ENCODE assay signal across 14 cellular contexts in genomic region chr16:85057948-85058347, GRCh38. TPM values are rescaled to one million over a fixed set of nuclear protein-coding genes. Genes with fewer than 3 reads are reported as not detected.
DNase-seq lines count a peak whose midpoint lies in the region; ATAC-seq and TF ChIP-seq lines count a peak whose summit lies in the region.
"Had no signal": no experiment of that assay in that cellular context is flagged by ENCODE, and none has a peak within 500 bp of the region (broad histone marks: within the 10 kb centered on the region; RNA-seq: fewer than 3 reads in every experiment).

No MANE protein-coding gene starts in this region.

- H3K4me3 Mint-ChIP-seq in activated CD4-positive, alpha-beta T cell treated with anti-CD3 and anti-CD28 coated beads for 36 hours = no peak overlapping the region
- H3K4me3 Mint-ChIP-seq in brain = no peak overlapping the region
- H3K4me3 Mint-ChIP-seq in naive thymus-derived CD8-positive, alpha-beta T cell = peak overlapping the region in 8 of 10 donors; percentile 31 to 82 (median 66)
- H3K4me3 Mint-ChIP-seq: T-helper 1 cell treated with Interleukin-12 subunit alpha and Interleukin-12 subunit beta and Interleukin-4 antibody, amounts not matched to agents 30 μg/mL and 1 μg/mL, for 36 hours had no signal

- ATAC-seq in activated CD4-positive, alpha-beta T cell treated with anti-CD3 and anti-CD28 coated beads for 36 hours = no peak
- no peak for ATAC-seq in naive thymus-derived CD8-positive, alpha-beta T cell

- no peak for TF ChIP-seq CTCF in brain (conservative IDR thresholded peaks at IDR 0.05)

- CTCF ChIA-PET in activated CD4-positive, alpha-beta T cell treated with anti-CD3 and anti-CD28 coated beads for 36 hours (lab: Charles Lee) = interaction anchor here (0.7 to 3.5 kb wide), 3 partner anchors 29 to 57 kb away, joined by 3 to 11 read pairs (median 7); partner anchors contain the start of gene KIAA0513

- H3K27ac Mint-ChIP-seq in activated CD4-positive, alpha-beta T cell treated with anti-CD3 and anti-CD28 coated beads for 36 hours = peak overlapping the region; percentile 75
- peak overlapping the region in 4 of 5 experiments; percentile 31 to 94 (median 80) for H3K27ac Mint-ChIP-seq in brain
- peak overlapping the region; percentile 92 to 99 (median 96) for H3K27ac Mint-ChIP-seq in naive thymus-derived CD8-positive, alpha-beta T cell
- H3K27ac Mint-ChIP-seq: T-helper 1 cell treated with Interleukin-12 subunit alpha and Interleukin-12 subunit beta and Interleukin-4 antibody, amounts not matched to agents 30 μg/mL and 1 μg/mL, for 36 hours had no signal

- intact Hi-C loops in activated CD4-positive, alpha-beta T cell treated with anti-CD3 and anti-CD28 coated beads for 36 hours (cut with DNase I, micrococcal nuclease) = loop anchor here in 1 of 2 experiments (2.0 to 5.0 kb wide), 2 partner anchors 29 to 46 kb away; partner anchors contain the start of gene ZDHHC7

- H3K4me1 Mint-ChIP-seq in activated CD4-positive, alpha-beta T cell treated with anti-CD3 and anti-CD28 coated beads for 36 hours = peaks cover 61% of the 10 kb centered on the region
- H3K4me1 Mint-ChIP-seq in brain = peaks cover 44% of the 10 kb centered on the region
- H3K4me1 Mint-ChIP-seq in naive thymus-derived CD8-positive, alpha-beta T cell = peaks cover 33 to 86% (median 60%) of the 10 kb centered on the region in 4 donors

- no peaks in the 10 kb centered on the region for H3K36me3 Mint-ChIP-seq in activated CD4-positive, alpha-beta T cell treated with anti-CD3 and anti-CD28 coated beads for 36 hours (ENCODE audit: low read depth)
- H3K36me3 Mint-ChIP-seq in brain = peaks cover 23% of the 10 kb centered on the region
- H3K36me3 Mint-ChIP-seq in naive thymus-derived CD8-positive, alpha-beta T cell = no peaks in the 10 kb centered on the region

- no peaks in the 10 kb centered on the region for H3K9me3 Mint-ChIP-seq in activated CD4-positive, alpha-beta T cell treated with anti-CD3 and anti-CD28 coated beads for 36 hours (ENCODE audit: low read depth)
- H3K9me3 Mint-ChIP-seq in brain = no peaks in the 10 kb centered on the region
- no peaks in the 10 kb centered on the region for H3K9me3 Mint-ChIP-seq in naive thymus-derived CD8-positive, alpha-beta T cell
- H3K9me3 Mint-ChIP-seq: T-helper 1 cell treated with Interleukin-12 subunit alpha and Interleukin-12 subunit beta and Interleukin-4 antibody, amounts not matched to agents 30 μg/mL and 1 μg/mL, for 36 hours had no signal

- DNase-seq in activated CD4-positive, alpha-beta T cell treated with anti-CD3 and anti-CD28 coated beads for 36 hours = no peak
- DNase-seq in activated CD4-positive, alpha-beta T cell treated with anti-CD3 and anti-CD28 coated beads, Interleukin-2, amount 50 U/mL, for 48 hours = no peak
- DNase-seq in NCI-H2029 treated with DMSO at 0.1 percent for 48 hours (lab: John Stamatoyannopoulos, UW) (peak; percentile 24), NCI-H2196 (lab: John Stamatoyannopoulos, UW; ENCODE audit: unreplicated experiment) (no peak), H4 (ENCODE audit: low spot score) (no peak), KG1 (lab: John Stamatoyannopoulos, UW) (no peak)
- DNase-seq in naive thymus-derived CD8-positive, alpha-beta T cell = no peak
- DNase-seq: activated gamma-delta T cell treated with Interleukin-2 at 50 U/mL for 16 hours, NCI-H1694, upper lobe of left lung had no signal

- POLR2A ChIA-PET in activated CD4-positive, alpha-beta T cell treated with anti-CD3 and anti-CD28 coated beads for 36 hours (lab: Charles Lee) = no interaction called here
- POLR2A ChIA-PET in naive thymus-derived CD8-positive, alpha-beta T cell (lab: Charles Lee) = interaction anchor here (0.6 to 0.7 kb wide), 2 partner anchors 29 to 732 kb away, joined by 4 read pairs; no protein-coding TSS in a partner anchor

- H3K27me3 Mint-ChIP-seq in activated CD4-positive, alpha-beta T cell treated with anti-CD3 and anti-CD28 coated beads for 36 hours = no peaks in the 10 kb centered on the region
- peaks cover 4% of the 10 kb centered on the region for H3K27me3 Mint-ChIP-seq in brain
- H3K27me3 Mint-ChIP-seq in naive thymus-derived CD8-positive, alpha-beta T cell = peaks cover 0 to 1% (median 0%) of the 10 kb centered on the region in 5 donors

RNA-seq across cellular contexts. Expression of gene KIAA0513, which starts 30.4 kb away (rescaled TPM):
- 10 to 100 TPM in 1 of 2 experiments, 1 to 10 TPM in 1; 9.6 to 10.4 TPM for total RNA-seq in activated CD4-positive, alpha-beta T cell treated with anti-CD3 and anti-CD28 coated beads for 36 hours
- polyA plus RNA-seq in brain (ENCODE audit: insufficient read depth, low read depth, low replicate concordance) = 18.2 TPM
- 10 to 100 TPM; 13.0 to 15.1 TPM for total RNA-seq in naive thymus-derived CD8-positive, alpha-beta T cell
- polyA plus RNA-seq in naive thymus-derived CD8-positive, alpha-beta T cell = 10 to 100 TPM in 1 of 3 donors, 1 to 10 TPM in 2; 4.5 to 12.1 (median 7.8) TPM
- total RNA-seq in H4 (2014; rRNA removed; shearing (Covaris generic)) = 2.5 and 2.9 TPM in 2 replicates

RNA-seq across cellular contexts. Expression of gene ZDHHC7, which starts 46.6 kb away (rescaled TPM):
- total RNA-seq in activated CD4-positive, alpha-beta T cell treated with anti-CD3 and anti-CD28 coated beads for 36 hours = 10 to 100 TPM; 25.1 to 27.8 TPM
- 18.0 TPM for polyA plus RNA-seq in brain (ENCODE audit: insufficient read depth, low read depth, low replicate concordance)
- total RNA-seq in naive thymus-derived CD8-positive, alpha-beta T cell = 10 to 100 TPM; 29.0 to 32.5 TPM
- 10 to 100 TPM; 28.8 to 45.3 (median 37.7) TPM for polyA plus RNA-seq in naive thymus-derived CD8-positive, alpha-beta T cell
- 55.0 and 77.6 TPM in 2 replicates for total RNA-seq in H4 (2014; rRNA removed; shearing (Covaris generic))

RNA-seq across cellular contexts. Expression of gene CIBAR2, which starts 54.3 kb away (rescaled TPM):
- not detected for total RNA-seq in activated CD4-positive, alpha-beta T cell treated with anti-CD3 and anti-CD28 coated beads for 36 hours
- polyA plus RNA-seq in brain (ENCODE audit: insufficient read depth, low read depth, low replicate concordance) = 2.4 TPM
- total RNA-seq in naive thymus-derived CD8-positive, alpha-beta T cell = not detected
- not detected for polyA plus RNA-seq in naive thymus-derived CD8-positive, alpha-beta T cell
- total RNA-seq in H4 (2014; rRNA removed; shearing (Covaris generic)) = not detected in 2 replicates
- total RNA-seq: Calu3, esophagus muscularis mucosa had no signal

Comparison
In these comparisons a context has a peak if more than half of its experiments do, and no peak if none do; other contexts are left out.
1. H3K4me3 Mint-ChIP-seq: peak in naive thymus-derived CD8-positive, alpha-beta T cell (8 of 10); none in activated CD4-positive, alpha-beta T cell treated with anti-CD3 and anti-CD28 coated beads for 36 hours (single experiment) and brain (0 of 5).
2. Peak in every context shown above with its lines, with median percentiles within 50 percentile points of each other: H3K27ac Mint-ChIP-seq.